In the genomic region with DNA sequence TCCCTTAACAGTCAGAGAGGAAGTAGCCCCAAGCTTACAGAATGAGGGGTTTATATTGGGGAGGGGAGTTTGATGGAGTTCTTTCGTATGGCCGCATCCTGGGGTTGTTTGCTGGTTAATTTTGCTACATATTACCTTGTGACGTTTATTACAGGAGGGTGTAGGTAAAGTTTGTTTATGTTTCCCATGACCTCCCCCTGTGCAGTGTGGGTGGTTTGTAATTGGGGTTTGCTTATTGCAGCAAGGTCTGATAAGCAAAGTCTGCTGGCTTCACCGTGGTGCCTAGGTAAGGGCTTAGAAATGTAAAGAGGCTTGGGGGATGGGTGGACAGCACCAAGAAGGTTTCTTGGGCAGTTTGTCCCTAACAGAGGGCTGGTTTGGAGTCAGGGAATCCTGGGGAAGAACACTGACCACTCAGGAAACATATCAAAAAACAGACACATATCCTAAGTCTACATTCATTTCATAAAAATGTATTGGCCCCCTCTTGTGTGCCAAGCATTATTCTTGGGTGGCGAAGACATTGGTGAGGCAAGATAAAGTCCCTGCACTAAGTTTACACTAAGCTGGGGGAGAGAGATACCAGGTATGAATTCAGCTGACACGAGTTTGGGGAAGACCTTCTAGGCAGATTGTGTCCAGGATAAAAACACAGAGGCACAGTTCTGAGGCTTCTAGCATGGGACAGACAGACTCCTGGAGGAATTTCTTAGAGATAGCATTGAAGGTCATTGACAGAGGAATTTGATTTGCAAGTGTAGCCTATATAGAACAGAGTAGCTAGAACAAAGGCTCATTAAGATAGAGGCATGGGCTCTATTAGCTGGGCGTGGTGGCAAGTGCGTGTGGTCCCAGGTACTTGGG, we compare ENCODE assay signal across 12 cellular contexts. TPM values are rescaled to one million over a fixed set of nuclear protein-coding genes. Genes with fewer than 3 reads are reported as not detected.
A peak's percentile ranks its signal among the peaks of the same experiment; 100 is the strongest.
DNase-seq lines count a peak whose midpoint lies in the region; ATAC-seq and TF ChIP-seq lines count a peak whose summit lies in the region.
"Had no signal": no experiment of that assay in that cellular context is flagged by ENCODE, and none has a peak within 500 bp of the region (broad histone marks: within the 10 kb centered on the region; RNA-seq: fewer than 3 reads in every experiment).

No MANE protein-coding gene starts in this region.

- no peak overlapping the region for H3K4me3 ChIP-seq in effector memory CD4-positive, alpha-beta T cell (ENCODE audit: insufficient read depth, low read depth, low read length, poor library complexity, severe bottlenecking)

- no peak for TF ChIP-seq CTCF in progenitor cell of endocrine pancreas (IDR thresholded peaks at IDR 0.05; ENCODE audit: unreplicated experiment)

- H3K36me3 Mint-ChIP-seq in activated T-cell treated with anti-CD3 and anti-CD28 coated beads, Interleukin-2, amount 50 U/mL, for 24 hours (ENCODE audit: low read depth) = peaks cover 18% of the 10 kb centered on the region
- peaks cover 3% of the 10 kb centered on the region for H3K36me3 Mint-ChIP-seq in effector memory CD8-positive, alpha-beta T cell (ENCODE audit: insufficient read depth)
- H3K36me3 Mint-ChIP-seq in progenitor cell of endocrine pancreas (ENCODE audit: insufficient read depth) = peaks cover 39% of the 10 kb centered on the region

- peaks cover 44% of the 10 kb centered on the region for H3K4me1 Mint-ChIP-seq in activated T-cell treated with anti-CD3 and anti-CD28 coated beads, Interleukin-2, amount 50 U/mL, for 24 hours (ENCODE audit: low read depth)
- peaks cover 35 to 38% of the 10 kb centered on the region in 2 donors for H3K4me1 Mint-ChIP-seq in effector memory CD8-positive, alpha-beta T cell (ENCODE audit: low read depth in 2 of 2)
- peaks cover 26% of the 10 kb centered on the region for H3K4me1 Mint-ChIP-seq in progenitor cell of endocrine pancreas (ENCODE audit: low read depth)

- H3K27ac ChIP-seq in effector memory CD4-positive, alpha-beta T cell (ENCODE audit: insufficient read depth, low read length, poor library complexity, severe bottlenecking) = no peak overlapping the region
- H3K27ac ChIP-seq: parathyroid adenoma had no signal

- H3K27ac Mint-ChIP-seq in activated T-cell treated with anti-CD3 and anti-CD28 coated beads, Interleukin-2, amount 50 U/mL, for 24 hours = peak overlapping the region; percentile 1
- H3K27ac Mint-ChIP-seq in effector memory CD8-positive, alpha-beta T cell = peak overlapping the region; percentile 19 to 44
- peak overlapping the region; percentile 78 for H3K27ac Mint-ChIP-seq in progenitor cell of endocrine pancreas

- no peak overlapping the region for H3K4me3 Mint-ChIP-seq in activated T-cell treated with anti-CD3 and anti-CD28 coated beads, Interleukin-2, amount 50 U/mL, for 24 hours
- no peak overlapping the region for H3K4me3 Mint-ChIP-seq in effector memory CD8-positive, alpha-beta T cell
- H3K4me3 Mint-ChIP-seq in progenitor cell of endocrine pancreas (ENCODE audit: low read depth) = peak overlapping the region; percentile 20

- no peaks in the 10 kb centered on the region for H3K36me3 ChIP-seq in effector memory CD4-positive, alpha-beta T cell (ENCODE audit: control insufficient read depth, insufficient read depth, low read length)

- H3K9me3 Mint-ChIP-seq in activated T-cell treated with anti-CD3 and anti-CD28 coated beads, Interleukin-2, amount 50 U/mL, for 24 hours = no peaks in the 10 kb centered on the region
- no peaks in the 10 kb centered on the region for H3K9me3 Mint-ChIP-seq in effector memory CD8-positive, alpha-beta T cell
- H3K9me3 Mint-ChIP-seq in progenitor cell of endocrine pancreas (ENCODE audit: low read depth) = peaks cover 27% of the 10 kb centered on the region

- H3K9me3 ChIP-seq in effector memory CD4-positive, alpha-beta T cell (ENCODE audit: control insufficient read depth, low read length) = no peaks in the 10 kb centered on the region

- no peaks in the 10 kb centered on the region for H3K27me3 ChIP-seq in effector memory CD4-positive, alpha-beta T cell (replicated peaks; ENCODE audit: control insufficient read depth, insufficient read depth, low read length, poor library complexity, severe bottlenecking)

- no peak for DNase-seq in activated T-cell treated with anti-CD3 and anti-CD28 coated beads, Interleukin-2, amount 50 U/mL, for 24 hours
- DNase-seq in activated T-cell treated with anti-CD3 and anti-CD28 coated beads, Interleukin-2, amount 50 U/mL, for 48 hours = no peak
- no peak for DNase-seq in effector memory CD8-positive, alpha-beta T cell
- no peak for DNase-seq in progenitor cell of endocrine pancreas (ENCODE audit: low spot score, unreplicated experiment)
- no peak for DNase-seq in hippocampal formation (lab: John Stamatoyannopoulos, UW)
- DNase-seq in effector memory CD4-positive, alpha-beta T cell = no peak
- DNase-seq: 8988T, aorta, KG1, NCI-H1417 treated with DMSO at 0.1 percent for 48 hours, NCI-H510A had no signal

- peaks cover 23% of the 10 kb centered on the region for H3K4me1 ChIP-seq in effector memory CD4-positive, alpha-beta T cell (ENCODE audit: control insufficient read depth, insufficient read depth, low read length, poor library complexity, severe bottlenecking)

- ATAC-seq in effector memory CD8-positive, alpha-beta T cell (replicated peaks) = no peak

- no peaks in the 10 kb centered on the region for H3K27me3 Mint-ChIP-seq in activated T-cell treated with anti-CD3 and anti-CD28 coated beads, Interleukin-2, amount 50 U/mL, for 24 hours
- no peaks in the 10 kb centered on the region for H3K27me3 Mint-ChIP-seq in effector memory CD8-positive, alpha-beta T cell
- H3K27me3 Mint-ChIP-seq in progenitor cell of endocrine pancreas = no peaks in the 10 kb centered on the region

RNA-seq across cellular contexts. Expression of a gene that starts 9.6 kb away (rescaled TPM):
- 36.1 and 36.6 TPM in 2 replicates for total RNA-seq in progenitor cell of endocrine pancreas

RNA-seq across cellular contexts. Expression of a gene that starts 14.0 kb away (rescaled TPM):
- 18.1 and 19.1 TPM in 2 replicates for total RNA-seq in progenitor cell of endocrine pancreas

RNA-seq across cellular contexts. Expression of a gene that starts 22.3 kb away (rescaled TPM):
- 80.0 and 83.6 TPM in 2 replicates for total RNA-seq in progenitor cell of endocrine pancreas

RNA-seq across cellular contexts. Expression of a gene that starts 22.9 kb away (rescaled TPM):
- 20.0 and 22.5 TPM in 2 replicates for total RNA-seq in progenitor cell of endocrine pancreas

RNA-seq across cellular contexts. Expression of a gene that starts 36.9 kb away (rescaled TPM):
- total RNA-seq in progenitor cell of endocrine pancreas = 46.2 and 50.0 TPM in 2 replicates

Comparison
In these comparisons a context has a peak if more than half of its experiments do, and no peak if none do; other contexts are left out.
1. H3K27ac Mint-ChIP-seq: peak in every context shown above with its lines; median percentile 78 in progenitor cell of endocrine pancreas; 32 in effector memory CD8-positive, alpha-beta T cell; 1 in activated T-cell treated with anti-CD3 and anti-CD28 coated beads, Interleukin-2, amount 50 U/mL, for 24 hours.